32 cellular contexts compared by ENCODE assay signal in the genomic region with DNA sequence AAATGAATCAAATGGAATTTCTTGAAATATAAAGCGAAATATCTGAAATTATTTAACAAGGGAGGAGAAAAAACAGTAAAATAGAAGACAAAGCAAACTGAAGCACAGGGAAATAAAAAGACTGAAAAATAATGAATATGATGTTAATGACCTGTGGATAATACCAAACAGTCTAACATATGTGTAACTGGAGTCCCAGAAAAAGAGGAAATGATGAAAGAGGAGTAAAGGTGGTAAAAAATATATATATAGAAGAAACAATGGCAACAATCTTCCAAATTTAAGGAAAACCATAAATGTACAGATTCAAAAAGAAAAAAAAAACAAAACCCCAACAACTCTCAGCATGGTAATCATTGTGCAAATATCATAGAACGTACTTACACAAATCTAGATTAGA.
"Had no signal": no experiment of that assay in that cellular context is flagged by ENCODE, and none has a peak within 500 bp of the region (broad histone marks: within the 10 kb centered on the region; RNA-seq: fewer than 3 reads in every experiment).

No MANE protein-coding gene starts in this region.

- ATAC-seq: activated CD4-positive, CD25-positive, alpha-beta regulatory T cell treated with anti-CD3 and anti-CD28 coated beads, Interleukin-2, amount 50 U/mL, for 24 hours; activated CD8-positive, alpha-beta T cell treated with anti-CD3 and anti-CD28 coated beads for 36 hours; activated naive CD8-positive, alpha-beta T cell treated with anti-CD3 and anti-CD28 coated beads, Interleukin-2, amount 50 U/mL, for 24 hours; body of pancreas; gastroesophageal sphincter; heart right ventricle; T-helper 17 cell had no signal

- H3K9me3 ChIP-seq: adrenal gland, body of pancreas, colonic mucosa, gastroesophageal sphincter had no signal

- H3K4me1 ChIP-seq: colonic mucosa had no signal

- H3K4me3 ChIP-seq: body of pancreas, colonic mucosa, esophagus squamous epithelium, gastroesophageal sphincter, heart right ventricle, hepatocyte had no signal

- H3K27me3 ChIP-seq: adrenal gland, body of pancreas, colonic mucosa, esophagus squamous epithelium, gastroesophageal sphincter, heart right ventricle, hepatocyte had no signal

- H3K36me3 ChIP-seq: adrenal gland, colonic mucosa, WERI-Rb-1 had no signal

- DNase-seq: activated B cell treated with CpG ODN at 0.5 μM for 24 hours; activated CD4-positive, alpha-beta T cell treated with anti-CD3 and anti-CD28 coated beads for 48 hours; activated CD4-positive, alpha-beta T cell treated with anti-CD3 and anti-CD28 coated beads, Interleukin-2, amount 50 U/mL, for 1 hour; activated CD4-positive, alpha-beta T cell treated with anti-CD3 and anti-CD28 coated beads, Interleukin-2, amount 50 U/mL, for 48 hours; activated CD8-positive, alpha-beta memory T cell treated with anti-CD3 and anti-CD28 coated beads for 24 hours; activated CD8-positive, alpha-beta T cell treated with anti-CD3 and anti-CD28 coated beads for 36 hours; activated effector memory CD4-positive, alpha-beta T cell treated with Interleukin-2 at 50 U/mL for 16 hours; activated gamma-delta T cell treated with Interleukin-2 at 50 U/mL for 16 hours; activated naive CD4-positive, alpha-beta T cell treated with anti-CD3 and anti-CD28 coated beads for 36 hours; activated naive CD8-positive, alpha-beta T cell treated with anti-CD3 and anti-CD28 coated beads for 36 hours; activated naive CD8-positive, alpha-beta T cell treated with anti-CD3 and anti-CD28 coated beads, Interleukin-2, amount 50 U/mL, for 24 hours; activated T-cell treated with anti-CD3 and anti-CD28 coated beads, Interleukin-2, amount 50 U/mL, for 24 hours; adrenal gland; amygdala; aorta; body of pancreas; caudate nucleus; cerebellar nuclear complex; colonic mucosa; effector CD8-positive, alpha-beta T cell; esophagus squamous epithelium; foreskin melanocyte; heart right ventricle; T-helper 17 cell; T1000; WERI-Rb-1 had no signal

- H3K4me2 ChIP-seq: hepatocyte had no signal

- H3K27ac ChIP-seq: adrenal gland, body of pancreas, colonic mucosa, epithelial cell of prostate, esophagus squamous epithelium, gastroesophageal sphincter, heart right ventricle, hepatocyte, WERI-Rb-1 had no signal

- H2AFZ ChIP-seq: hepatocyte had no signal

- FAIRE-seq: endometrium, endothelial cell of umbilical vein had no signal
